In the genomic region with DNA sequence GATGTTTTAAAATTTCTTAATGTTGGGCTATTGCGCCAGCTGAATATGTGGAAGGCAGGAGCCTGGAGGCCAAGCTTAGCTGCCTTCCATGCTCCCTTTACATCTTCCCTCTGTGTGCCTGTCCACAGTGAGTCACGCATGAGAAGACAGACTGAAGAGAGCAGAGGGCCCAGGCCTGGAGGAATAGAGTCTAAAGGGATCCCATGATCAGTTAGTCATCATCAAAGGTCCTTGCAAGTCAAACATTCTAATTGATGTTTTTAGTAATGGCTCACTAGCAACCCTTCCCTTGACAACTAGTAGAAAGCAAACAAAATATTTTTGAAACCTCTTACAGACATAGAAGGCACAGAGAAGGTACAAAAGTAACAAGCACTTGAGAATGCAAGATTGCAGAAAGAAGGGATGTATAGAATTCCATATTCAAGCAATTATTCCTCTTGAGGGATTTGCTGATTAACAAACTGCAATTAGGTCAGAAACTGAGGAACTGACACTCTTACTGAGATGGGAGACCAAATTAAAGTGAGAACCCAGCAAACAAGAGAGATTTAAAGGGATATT, we compare ENCODE assay signal across 13 cellular contexts. TPM values are rescaled to one million over a fixed set of nuclear protein-coding genes. Genes with fewer than 3 reads are reported as not detected.
DNase-seq lines count a peak whose midpoint lies in the region; TF ChIP-seq lines count a peak whose summit lies in the region.
"Had no signal": no experiment of that assay in that cellular context is flagged by ENCODE, and none has a peak within 500 bp of the region (broad histone marks: within the 10 kb centered on the region; RNA-seq: fewer than 3 reads in every experiment).

No MANE protein-coding gene starts in this region.

- no peak for TF ChIP-seq CTCF in RWPE1 (conservative IDR thresholded peaks at IDR 0.05; ENCODE audit: low read depth)
- TF ChIP-seq CTCF in hepatocyte (IDR thresholded peaks at IDR 0.05; ENCODE audit: poor library complexity), result no peak
- TF ChIP-seq CTCF in BE2C (IDR thresholded peaks at IDR 0.05; ENCODE audit: low read depth, low read length), result no peak
- TF ChIP-seq CTCF in osteocyte (IDR thresholded peaks at IDR 0.05), result no peak

- H3K27ac ChIP-seq in ACC112 (ENCODE audit: low read depth, low read length), result peak overlapping the region; percentile 67
- no peak overlapping the region for H3K27ac ChIP-seq in RWPE1
- peak overlapping the region; percentile 32 for H3K27ac ChIP-seq in hepatocyte
- H3K27ac ChIP-seq: dorsolateral prefrontal cortex, SJCRH30 had no signal

- CTCF ChIA-PET in RWPE1 (lab: Yijun Ruan, JAX), result interaction anchor here (0.6 kb wide), 1 partner anchor 158 kb away, joined by 3 read pairs; no protein-coding TSS in a partner anchor

- H3K36me3 Mint-ChIP-seq in osteocyte (ENCODE audit: unreplicated experiment), result no peaks in the 10 kb centered on the region

- no peaks in the 10 kb centered on the region for H3K27me3 Mint-ChIP-seq in osteocyte (ENCODE audit: unreplicated experiment)

- H3K27me3 ChIP-seq in ACC112 (ENCODE audit: insufficient read depth, low read length), result peaks cover 5% of the 10 kb centered on the region; the same call in 1 of the 2 replicates
- no peaks in the 10 kb centered on the region for H3K27me3 ChIP-seq in hepatocyte
- H3K27me3 ChIP-seq in BE2C, result no peaks in the 10 kb centered on the region
- H3K27me3 ChIP-seq: SJCRH30 had no signal

- H3K4me1 ChIP-seq in ACC112 (ENCODE audit: control insufficient read depth, insufficient read depth, low read length, unreplicated experiment) (no peaks in the 10 kb centered on the region), hepatocyte (ENCODE audit: insufficient read depth) (no peaks in the 10 kb centered on the region), BE2C (no peaks in the 10 kb centered on the region)
- H3K4me1 ChIP-seq: SJCRH30 had no signal

- H3K27ac Mint-ChIP-seq in osteocyte (ENCODE audit: unreplicated experiment), result no peak overlapping the region

- H2AFZ ChIP-seq in ACC112 (ENCODE audit: low read length, unreplicated experiment) (no peak overlapping the region), hepatocyte (no peak overlapping the region)

- H3K36me3 ChIP-seq in ACC112 (ENCODE audit: insufficient read depth, low read length), result no peaks in the 10 kb centered on the region
- no peaks in the 10 kb centered on the region for H3K36me3 ChIP-seq in hepatocyte (replicated peaks; ENCODE audit: insufficient read depth, low read depth)
- no peaks in the 10 kb centered on the region for H3K36me3 ChIP-seq in BE2C
- H3K36me3 ChIP-seq: SJCRH30 had no signal

- no peaks in the 10 kb centered on the region for H3K9me3 ChIP-seq in hepatocyte (ENCODE audit: low read depth)
- no peaks in the 10 kb centered on the region for H3K9me3 ChIP-seq in BE2C
- H3K9me3 ChIP-seq: SJCRH30 had no signal

- H3K4me2 ChIP-seq in hepatocyte, result no peak overlapping the region

- no peaks in the 10 kb centered on the region for H4K20me1 ChIP-seq in hepatocyte (ENCODE audit: insufficient read depth, poor library complexity, severe bottlenecking)

- H3K9me2 ChIP-seq in hepatocyte (replicated peaks; ENCODE audit: insufficient read depth), result no peaks in the 10 kb centered on the region

- H3K9me3 Mint-ChIP-seq in osteocyte (ENCODE audit: unreplicated experiment), result peaks cover 4% of the 10 kb centered on the region

- no peak overlapping the region for H3K4me3 ChIP-seq in ACC112 (ENCODE audit: low read depth, low read length)
- H3K4me3 ChIP-seq in hepatocyte, result no peak overlapping the region
- H3K4me3 ChIP-seq in BE2C (ENCODE audit: low read depth, low read length), result no peak overlapping the region
- H3K4me3 ChIP-seq: dorsolateral prefrontal cortex, SJCRH30 had no signal

- H3K4me1 Mint-ChIP-seq in osteocyte (ENCODE audit: unreplicated experiment), result no peaks in the 10 kb centered on the region

- no peak overlapping the region for H3K4me3 Mint-ChIP-seq in osteocyte (ENCODE audit: unreplicated experiment)

- POLR2A ChIA-PET in RWPE1 (lab: Yijun Ruan, JAX; ENCODE audit: low non-redundant PET), result no interaction called here

- DNase-seq in EH (ENCODE audit: low read depth) (peak; percentile 86), RWPE1 (ENCODE audit: low spot score) (peak; percentile 14), hepatocyte (ENCODE audit: low spot score) (peak; percentile 66), NCI-H82 treated with DMSO at 0.1 percent for 48 hours (lab: John Stamatoyannopoulos, UW; ENCODE audit: unreplicated experiment) (no peak), BE2C (no peak), dedifferentiated amniotic fluid mesenchymal stem cell (ENCODE audit: extremely low spot score) (no peak), osteocyte (ENCODE audit: extremely low spot score, unreplicated experiment) (no peak)
- DNase-seq: dorsolateral prefrontal cortex, NCI-H2171 treated with DMSO at 0.1 percent for 48 hours, SJCRH30, small intestine had no signal

- WGBS in hepatocyte (ENCODE audit: low lambda C conversion rate, missing lambda C conversion rate), result 81% methylated on average over 2 of the region's 2 CpGs

- H3K79me2 ChIP-seq in ACC112 (ENCODE audit: control insufficient read depth, insufficient read depth, low read length, unreplicated experiment), result no peaks in the 10 kb centered on the region
- H3K79me2 ChIP-seq in hepatocyte, result no peaks in the 10 kb centered on the region

RNA-seq across cellular contexts. Expression of a gene that starts 30.7 kb away (rescaled TPM):
- total RNA-seq in hepatocyte (1.1 and 1.6 TPM in 2 replicates), osteocyte (not detected in 2 replicates)
- 1.8 and 2.0 TPM in 2 replicates for polyA plus RNA-seq in hepatocyte
- not detected for polyA plus RNA-seq in BE2C (2012; ENCODE audit: insufficient read depth, insufficient read length, low read depth)
- total RNA-seq: myocyte, SJCRH30 had no signal

Comparison
In these comparisons a context has a peak if more than half of its experiments do, and no peak if none do; other contexts are left out.
1. DNase-seq: peak in EH (single experiment), RWPE1 (single experiment) and hepatocyte (single experiment); none in NCI-H82 treated with DMSO at 0.1 percent for 48 hours (single experiment), BE2C (single experiment), dedifferentiated amniotic fluid mesenchymal stem cell (single experiment) and osteocyte (single experiment).